20 cellular contexts compared by ENCODE assay signal in the genomic region with DNA sequence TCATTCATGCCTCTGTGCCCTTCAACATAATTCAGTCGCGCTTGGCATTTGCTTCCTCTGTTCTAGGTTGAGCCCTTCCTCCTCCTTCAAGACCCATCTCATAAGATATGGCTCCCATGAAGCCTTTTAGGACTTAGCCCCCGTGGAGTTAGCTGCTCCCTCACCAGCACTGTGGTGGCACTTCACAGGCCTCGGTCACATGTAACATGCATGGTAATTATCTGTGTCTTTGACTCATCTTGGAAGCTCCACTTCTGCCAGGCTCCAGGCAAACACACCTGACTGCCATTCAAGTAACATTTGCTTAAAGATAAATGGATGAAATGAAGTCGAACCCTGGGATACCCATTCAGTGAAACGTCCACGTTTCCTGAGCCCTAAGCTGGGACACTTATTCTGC.
DNase-seq lines count a peak whose midpoint lies in the region; ATAC-seq and TF ChIP-seq lines count a peak whose summit lies in the region.
"Had no signal": no experiment of that assay in that cellular context is flagged by ENCODE, and none has a peak within 500 bp of the region (broad histone marks: within the 10 kb centered on the region; RNA-seq: fewer than 3 reads in every experiment).

No MANE protein-coding gene starts in this region.

- H3K27me3 ChIP-seq in endodermal cell (ENCODE audit: control insufficient read depth, insufficient read depth, low read length, poor library complexity, severe bottlenecking) = no peaks in the 10 kb centered on the region

- H3K4me1 Mint-ChIP-seq in endodermal cell = no peaks in the 10 kb centered on the region
- H3K4me1 Mint-ChIP-seq: CD4-positive, alpha-beta memory T cell had no signal

- H3K9ac ChIP-seq in endodermal cell (ENCODE audit: extremely low read depth, low read length, poor library complexity, severe bottlenecking) = no peak overlapping the region
- H3K9ac ChIP-seq: GM23248 had no signal

- no peak for TF ChIP-seq CTCF in endodermal cell (conservative IDR thresholded peaks at IDR 0.05)

- WGBS in endodermal cell (ENCODE audit: insufficient coverage in 1 of 2, insufficient read length in 1 of 2), 2 experiments = 89 to 94% methylated on average over 7 of the region's 7 CpGs

- H3K4me3 Mint-ChIP-seq in endodermal cell = no peak overlapping the region
- H3K4me3 Mint-ChIP-seq: CD4-positive, alpha-beta memory T cell had no signal

- no peak overlapping the region for H3K27ac ChIP-seq in endodermal cell (ENCODE audit: low read depth, low read length)
- H3K27ac ChIP-seq: A549, GM23248 had no signal

- no peak overlapping the region for H3K27ac Mint-ChIP-seq in endodermal cell
- H3K27ac Mint-ChIP-seq: CD4-positive, alpha-beta memory T cell had no signal

- no peaks in the 10 kb centered on the region for H3K27me3 Mint-ChIP-seq in endodermal cell (ENCODE audit: insufficient read depth)

- H3K4me3 ChIP-seq in endodermal cell (ENCODE audit: low read length) = no peak overlapping the region
- H3K4me3 ChIP-seq: A549, GM23248 had no signal

- ATAC-seq in GM19324 (IDR thresholded peaks at IDR 0.05; ENCODE audit: low FRiP score, unreplicated experiment) (no peak), left cardiac atrium (no peak)
- ATAC-seq: A549 had no signal

- intact Hi-C loops in left cardiac atrium (cut with DNase I) = no loop called here

- H3K4me1 ChIP-seq in endodermal cell (ENCODE audit: control insufficient read depth, insufficient read depth, low read length) = no peaks in the 10 kb centered on the region
- H3K4me1 ChIP-seq: A549 had no signal

- no peaks in the 10 kb centered on the region for H3K36me3 ChIP-seq in endodermal cell (ENCODE audit: control insufficient read depth, insufficient read depth, low read length)

- H3K36me3 Mint-ChIP-seq in endodermal cell (ENCODE audit: low read depth) = no peaks in the 10 kb centered on the region
- H3K36me3 Mint-ChIP-seq: CD4-positive, alpha-beta memory T cell had no signal

- H3K9me3 ChIP-seq in endodermal cell (ENCODE audit: control insufficient read depth, low read length) = no peaks in the 10 kb centered on the region

- DNase-seq in activated effector memory CD4-positive, alpha-beta T cell treated with anti-CD3 and anti-CD28 coated beads, Interleukin-2, amount 50 U/mL, for 16 hours = peak; percentile 59
- no peak for DNase-seq in activated effector memory CD4-positive, alpha-beta T cell treated with Interleukin-2 at 50 U/mL for 16 hours
- DNase-seq in endodermal cell (peak; percentile 25), mesenteric fat pad (ENCODE audit: low spot score) (peak; percentile 43), NCI-H1417 (lab: John Stamatoyannopoulos, UW) (no peak), left cardiac atrium (no peak)
- DNase-seq: 8988T; ACHN; C1 segment of cervical spinal cord; Calu3; CD4-positive, alpha-beta memory T cell; COR-L47; DMS53; DMS79 treated with DMSO at 0.1 percent for 48 hours; GF-D8; GM23248; H7; HCEC 1CT had no signal

- H3K9me3 Mint-ChIP-seq in endodermal cell = peaks cover 8% of the 10 kb centered on the region
- H3K9me3 Mint-ChIP-seq: CD4-positive, alpha-beta memory T cell had no signal

Comparison
In these comparisons a context has a peak if more than half of its experiments do, and no peak if none do; other contexts are left out.
1. DNase-seq: peak in activated effector memory CD4-positive, alpha-beta T cell treated with anti-CD3 and anti-CD28 coated beads, Interleukin-2, amount 50 U/mL, for 16 hours (single experiment), endodermal cell (single experiment) and mesenteric fat pad (single experiment); none in activated effector memory CD4-positive, alpha-beta T cell treated with Interleukin-2 at 50 U/mL for 16 hours (single experiment), NCI-H1417 (0 of 3) and left cardiac atrium (single experiment).